ENCODE assay signal across 10 cellular contexts in genomic region chr12:11901687-11902524, GRCh38.
DNase-seq lines count a peak whose midpoint lies in the region; ATAC-seq and TF ChIP-seq lines count a peak whose summit lies in the region.
"Had no signal": no experiment of that assay in that cellular context is flagged by ENCODE, and none has a peak within 500 bp of the region (broad histone marks: within the 10 kb centered on the region; RNA-seq: fewer than 3 reads in every experiment).

No MANE protein-coding gene starts in this region.

- 0 out of 2 replicates have a peak, but pooled peaks cover 3% of the 10 kb centered on the region for H3K4me1 ChIP-seq in GM23338 (ENCODE audit: insufficient read depth)
- H3K4me1 ChIP-seq: BE2C had no signal

- H3K27me3 ChIP-seq in GM23338 (ENCODE audit: insufficient read depth), result no peaks in the 10 kb centered on the region
- H3K27me3 ChIP-seq: BE2C had no signal

- H3K27ac ChIP-seq in GM23338 (ENCODE audit: low read depth), result no peak overlapping the region

- ATAC-seq in HG02798 (IDR thresholded peaks at IDR 0.05; ENCODE audit: poor library complexity, unreplicated experiment) (peak; percentile 53), GM23338 (no peak)

- no peak overlapping the region for H2AFZ ChIP-seq in GM23338

- no peaks in the 10 kb centered on the region for H3F3A ChIP-seq in GM23338 (replicated peaks; ENCODE audit: low read depth)

- H3K4me2 ChIP-seq in GM23338, result no peak overlapping the region

- H3K79me2 ChIP-seq in GM23338 (replicated peaks; ENCODE audit: insufficient read depth), result no peaks in the 10 kb centered on the region

- no peaks in the 10 kb centered on the region for H4K20me1 ChIP-seq in GM23338 (replicated peaks; ENCODE audit: insufficient read depth)

- no peak overlapping the region for H3K27ac Mint-ChIP-seq in GM23338
- H3K27ac Mint-ChIP-seq: endodermal cell had no signal

- H3K36me3 ChIP-seq in GM23338 (ENCODE audit: insufficient read depth), result no peaks in the 10 kb centered on the region
- H3K36me3 ChIP-seq: BE2C had no signal

- H3K36me3 Mint-ChIP-seq in GM23338 (ENCODE audit: low read depth), result peaks cover 3% of the 10 kb centered on the region; the same call in 1 of the 3 replicates

- no peak overlapping the region for H3K4me3 Mint-ChIP-seq in GM23338
- H3K4me3 Mint-ChIP-seq: endodermal cell had no signal

- H3K4me3 ChIP-seq in GM08714 (ENCODE audit: low read length), result peak overlapping the region; percentile 50; the same call in 1 of the 2 replicates
- H3K4me3 ChIP-seq in GM23338, result no peak overlapping the region

- H3K9me2 ChIP-seq in GM23338 (ENCODE audit: insufficient read depth), result peaks cover 12% of the 10 kb centered on the region

- TF ChIP-seq CTCF in GM23338 (conservative IDR thresholded peaks at IDR 0.05; ENCODE audit: low read depth in 2 of 2), result no peak

- intact Hi-C loops in posterior vena cava (cut with DNase I), result no loop called here

- peaks cover 4% of the 10 kb centered on the region; the same call in 2 of the 3 replicates for H3K4me1 Mint-ChIP-seq in GM23338

- peak; percentile 73 for DNase-seq in activated CD8-positive, alpha-beta memory T cell treated with anti-CD3 and anti-CD28 coated beads, Interleukin-2, amount 50 U/mL, for 48 hours
- DNase-seq in stimulated activated CD4-positive, alpha-beta T cell treated with anti-CD3 and anti-CD28 coated beads, Interleukin-15, amount 100 ng/mL, for 48 hours (ENCODE audit: low read depth in 2 of 2), result peak; percentile 22 to 58
- no peak for DNase-seq in retina
- no peak for DNase-seq in GM23338 (ENCODE audit: low spot score)
- no peak for DNase-seq in posterior vena cava (ENCODE audit: low spot score)
- DNase-seq in MV-4-11 (lab: John Stamatoyannopoulos, UW), result no peak
- DNase-seq: BE2C, endodermal cell had no signal

- no peaks in the 10 kb centered on the region for H3K27me3 Mint-ChIP-seq in GM23338 (ENCODE audit: insufficient read depth, low read depth, poor library complexity)

- peaks cover 12% of the 10 kb centered on the region; the same call in 2 of the 3 replicates for H3K9me3 Mint-ChIP-seq in GM23338

TF ChIP-seq in GM23338, 12 proteins besides CTCF, POLR2A, EP300 and RAD21:
- TF ChIP-seq NANOG (IDR thresholded peaks at IDR 0.05; ENCODE audit: borderline replicate concordance), result no peak
TF ChIP-seq in GM23338: peak in this region for 0.

Comparison
In these comparisons a context has a peak if more than half of its experiments do, and no peak if none do; other contexts are left out.
1. DNase-seq: peak in activated CD8-positive, alpha-beta memory T cell treated with anti-CD3 and anti-CD28 coated beads, Interleukin-2, amount 50 U/mL, for 48 hours (single experiment) and stimulated activated CD4-positive, alpha-beta T cell treated with anti-CD3 and anti-CD28 coated beads, Interleukin-15, amount 100 ng/mL, for 48 hours (2 of 2); none in retina (single experiment), GM23338 (single experiment), posterior vena cava (single experiment) and MV-4-11 (single experiment).